In the genomic region with DNA sequence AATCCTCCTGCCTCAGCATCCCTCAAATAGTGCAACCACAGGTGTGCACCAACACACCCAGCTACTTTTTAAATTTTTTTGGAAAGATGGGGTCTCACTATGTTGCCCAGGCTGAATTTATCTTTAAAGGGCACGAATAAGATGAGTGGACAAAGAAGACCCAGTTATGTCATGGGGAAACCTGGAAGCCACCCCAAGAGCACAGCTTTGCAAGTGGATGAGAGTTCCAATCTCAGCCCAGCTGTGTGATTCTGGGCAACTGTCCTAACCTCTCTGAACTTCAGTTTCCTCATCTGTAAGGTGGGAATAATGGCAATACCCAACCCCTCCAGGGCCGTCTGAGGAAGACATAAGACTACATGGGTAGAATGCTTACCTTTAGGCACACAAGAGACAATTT, we compare ENCODE assay signal across 14 cellular contexts. TPM values are rescaled to one million over a fixed set of nuclear protein-coding genes. Genes with fewer than 3 reads are reported as not detected.
DNase-seq lines count a peak whose midpoint lies in the region; TF ChIP-seq lines count a peak whose summit lies in the region.
"Had no signal": no experiment of that assay in that cellular context is flagged by ENCODE, and none has a peak within 500 bp of the region (broad histone marks: within the 10 kb centered on the region; RNA-seq: fewer than 3 reads in every experiment).

No MANE protein-coding gene starts in this region.

- H2AFZ ChIP-seq in trophoblast cell (ENCODE audit: insufficient read depth, low read length, poor library complexity), result no peak overlapping the region
- H2AFZ ChIP-seq: GM23338 had no signal

- no peak overlapping the region for H3K9ac ChIP-seq in trophoblast cell (ENCODE audit: low read length)
- H3K9ac ChIP-seq: BLaER1 had no signal

- peaks cover 35 to 38% of the 10 kb centered on the region in 2 experiments for H3K4me1 ChIP-seq in trophoblast cell (ENCODE audit: control insufficient read depth in 1 of 2, insufficient read depth in 2 of 2, low read length in 2 of 2)

- peak overlapping the region; percentile 8 for H2AK5ac ChIP-seq in trophoblast cell (ENCODE audit: low read length)

- H3K4me2 ChIP-seq in trophoblast cell (ENCODE audit: low read length), result peak overlapping the region; percentile 14
- H3K4me2 ChIP-seq: BLaER1 had no signal

- no peaks in the 10 kb centered on the region for H3K36me3 ChIP-seq in trophoblast cell (ENCODE audit: control insufficient read depth in 1 of 2, insufficient read depth in 2 of 2, low read length in 2 of 2)
- H3K36me3 ChIP-seq: BLaER1, HAP-1 had no signal

- H3K79me2 ChIP-seq in trophoblast cell (ENCODE audit: control insufficient read depth, insufficient read depth, low read length, poor library complexity), result peaks cover 11% of the 10 kb centered on the region

- no peak overlapping the region for H3K4me3 ChIP-seq in trophoblast cell (ENCODE audit: low read depth, low read length)
- H3K4me3 ChIP-seq: BLaER1, GM23338, HAP-1 had no signal

- H3K27ac ChIP-seq in 22Rv1 (peak overlapping the region; percentile 65), C4-2B (peak overlapping the region; percentile 71), VCaP (peak overlapping the region; percentile 92), trophoblast cell (ENCODE audit: low read depth, low read length) (peak overlapping the region; percentile 77), caudate nucleus (ENCODE audit: low read depth, low read length) (no peak overlapping the region)
- H3K27ac ChIP-seq: BLaER1 had no signal

- H3K4ac ChIP-seq in trophoblast cell (ENCODE audit: low read depth, low read length), result no peak overlapping the region

- peak overlapping the region; percentile 37 for H2BK12ac ChIP-seq in trophoblast cell (ENCODE audit: low read length)

- H4K91ac ChIP-seq in trophoblast cell (ENCODE audit: low read depth, low read length), result peak overlapping the region; percentile 63

- no peak overlapping the region for H4K8ac ChIP-seq in trophoblast cell (ENCODE audit: low read depth, low read length)

- H3K18ac ChIP-seq in trophoblast cell (ENCODE audit: low read length), result no peak overlapping the region

- peaks cover 36% of the 10 kb centered on the region for H3K79me1 ChIP-seq in trophoblast cell (ENCODE audit: low read length)

- DNase-seq in trophoblast cell, result no peak
- DNase-seq in central memory CD4-positive, alpha-beta T cell, result no peak
- no peak for DNase-seq in GM10266 (ENCODE audit: extremely low spot score)
- DNase-seq in caudate nucleus (lab: John Stamatoyannopoulos, UW), result no peak
- DNase-seq: AML-193; CD4-positive, CD25-positive, alpha-beta regulatory T cell; DMS79; HFFc6 had no signal

- WGBS in trophoblast cell (ENCODE audit: extremely low coverage, insufficient coverage, insufficient read length), result no CpG with 5 or more reads among the region's 2 CpGs

- TF ChIP-seq CTCF in 22Rv1 (IDR thresholded peaks at IDR 0.05) (no peak), C4-2B (conservative IDR thresholded peaks at IDR 0.05) (no peak), VCaP (conservative IDR thresholded peaks at IDR 0.05) (no peak), GM10266 (IDR thresholded peaks at IDR 0.05; ENCODE audit: control insufficient read depth, insufficient read depth, low read depth, missing control alignments) (no peak)

- no peak overlapping the region for H3K23ac ChIP-seq in trophoblast cell (ENCODE audit: low read length)

- H2BK120ac ChIP-seq in trophoblast cell (ENCODE audit: insufficient read depth, low read length, poor library complexity), result peak overlapping the region; percentile 36

- H4K12ac ChIP-seq in trophoblast cell (ENCODE audit: low read depth, low read length), result no peak overlapping the region

- no peaks in the 10 kb centered on the region for H3K27me3 ChIP-seq in trophoblast cell (ENCODE audit: insufficient read depth, low read length)

- H3K9me3 ChIP-seq in trophoblast cell (ENCODE audit: insufficient read depth, low read depth, low read length), result no peaks in the 10 kb centered on the region
- H3K9me3 ChIP-seq: BLaER1, HAP-1 had no signal

- H2BK5ac ChIP-seq in trophoblast cell (ENCODE audit: low read depth, low read length, poor library complexity), result peak overlapping the region; percentile 34

- peak overlapping the region; percentile 5 for H3K14ac ChIP-seq in trophoblast cell (ENCODE audit: low read length)

RNA-seq across cellular contexts. Expression of a gene that starts 32.2 kb away (rescaled TPM):
- polyA plus RNA-seq in trophoblast cell (2013), result not detected in 2 replicates
- polyA plus RNA-seq: CD4-positive, CD25-positive, alpha-beta regulatory T cell; GM23338 had no signal

RNA-seq across cellular contexts. Expression of a gene that starts 58.5 kb away (rescaled TPM):
- polyA plus RNA-seq in trophoblast cell (2013), result 467 and 505 TPM in 2 replicates
- polyA plus RNA-seq: CD4-positive, CD25-positive, alpha-beta regulatory T cell had no signal
